15 cellular contexts compared by ENCODE assay signal in genomic region chr12:45583011-45583657, GRCh38.
DNase-seq lines count a peak whose midpoint lies in the region; ATAC-seq and TF ChIP-seq lines count a peak whose summit lies in the region.
"Had no signal": no experiment of that assay in that cellular context is flagged by ENCODE, and none has a peak within 500 bp of the region (broad histone marks: within the 10 kb centered on the region; RNA-seq: fewer than 3 reads in every experiment).

No MANE protein-coding gene starts in this region.

- no peaks in the 10 kb centered on the region for H3K79me1 ChIP-seq in H9 (ENCODE audit: insufficient read depth, low read depth, low read length, poor library complexity, severe bottlenecking)

- H3K9me3 Mint-ChIP-seq in mesothelial cell of epicardium = peaks cover 8% of the 10 kb centered on the region
- H3K9me3 Mint-ChIP-seq in H9 = peaks cover 0 to 7% of the 10 kb centered on the region in 2 experiments; a peak in 1 of 5 replicates

- H3K27me3 ChIP-seq in right cardiac atrium (ENCODE audit: control insufficient read depth, insufficient read depth) = no peaks in the 10 kb centered on the region
- no peaks in the 10 kb centered on the region for H3K27me3 ChIP-seq in right atrium auricular region
- H3K27me3 ChIP-seq in H9 (ENCODE audit: insufficient read depth, low read length) = no peaks in the 10 kb centered on the region

- ATAC-seq in right cardiac atrium (peak; percentile 14 to 57), GM21526 (IDR thresholded peaks at IDR 0.05; ENCODE audit: low FRiP score, unreplicated experiment) (no peak), omental fat pad (ENCODE audit: low FRiP score) (no peak)
- ATAC-seq: K562 had no signal

- no peak overlapping the region for H4K8ac ChIP-seq in H9 (replicated peaks; ENCODE audit: insufficient read length, low read depth, low read length)

- no peak overlapping the region for H2BK15ac ChIP-seq in H9 (ENCODE audit: low read depth, low read length)

- H4K5ac ChIP-seq in H9 (ENCODE audit: insufficient read length, low read depth, low read length) = no peak overlapping the region

- no peak overlapping the region for H3T11ph ChIP-seq in H9 (ENCODE audit: low read length)

- no peaks in the 10 kb centered on the region for H3K36me3 ChIP-seq in right atrium auricular region
- H3K36me3 ChIP-seq: prostate gland had no signal

- H3K9me3 ChIP-seq in right cardiac atrium (ENCODE audit: control insufficient read depth, low read length) (no peaks in the 10 kb centered on the region), right atrium auricular region (no peaks in the 10 kb centered on the region), H9 (ENCODE audit: control insufficient read depth, low read depth, low read length) (no peaks in the 10 kb centered on the region)
- H3K9me3 ChIP-seq: prostate gland had no signal

- H2AFZ ChIP-seq in H9 (ENCODE audit: low read length) = no peak overlapping the region

- H3K4me3 ChIP-seq in right cardiac atrium (ENCODE audit: low read length) (no peak overlapping the region), right atrium auricular region (no peak overlapping the region), cardiac fibroblast (replicated peaks in 1 of 2; ENCODE audit: low read depth in 2 of 2, low read length in 2 of 2) (no peak overlapping the region)
- H3K4me3 ChIP-seq: K562, prostate gland had no signal

- TF ChIP-seq CTCF in right atrium auricular region (IDR thresholded peaks at IDR 0.05) (no peak), cardiac fibroblast (IDR thresholded peaks at IDR 0.05; ENCODE audit: low read depth, low read length) (no peak), mesothelial cell of epicardium (IDR thresholded peaks at IDR 0.05; ENCODE audit: unreplicated experiment) (no peak), omental fat pad (IDR thresholded peaks at IDR 0.05) (no peak), H9 (conservative IDR thresholded peaks at IDR 0.05) (no peak)

- no peaks in the 10 kb centered on the region for H3K23me2 ChIP-seq in H9 (ENCODE audit: insufficient read length, low read depth, low read length, poor library complexity, severe bottlenecking)

- no peak overlapping the region for H3K4ac ChIP-seq in H9 (ENCODE audit: low read depth, low read length)

- H3K4me1 Mint-ChIP-seq in mesothelial cell of epicardium = peaks cover 16% of the 10 kb centered on the region
- no peaks in the 10 kb centered on the region for H3K4me1 Mint-ChIP-seq in H9

- H3K18ac ChIP-seq in H9 (ENCODE audit: insufficient read length, low read depth, low read length) = no peak overlapping the region

- H3K4me2 ChIP-seq in H9 (ENCODE audit: insufficient read depth, insufficient read length, low read length) = no peak overlapping the region

- H3K4me1 ChIP-seq in right cardiac atrium (ENCODE audit: control insufficient read depth, insufficient read depth, low read length) (no peaks in the 10 kb centered on the region), right atrium auricular region (no peaks in the 10 kb centered on the region), H9 (ENCODE audit: insufficient read depth, low read length) (no peaks in the 10 kb centered on the region)
- H3K4me1 ChIP-seq: prostate gland had no signal

- no peak overlapping the region for H2BK5ac ChIP-seq in H9 (ENCODE audit: insufficient read length, low read length)

- H3K9ac ChIP-seq in H9 (ENCODE audit: extremely low read depth, insufficient read length, low read length) = no peak overlapping the region

- H3K79me2 ChIP-seq in H9 (ENCODE audit: insufficient read depth, low read length) = no peaks in the 10 kb centered on the region

- no peak overlapping the region for H3K56ac ChIP-seq in H9 (ENCODE audit: insufficient read length, low read depth, low read length)

- H3K36me3 Mint-ChIP-seq in mesothelial cell of epicardium (no peaks in the 10 kb centered on the region), H9 (ENCODE audit: insufficient read depth in 1 of 3, low read depth in 3 of 3) (no peaks in the 10 kb centered on the region)

- H3K27ac ChIP-seq in right cardiac atrium (ENCODE audit: low read length) = no peak overlapping the region
- no peak overlapping the region for H3K27ac ChIP-seq in right atrium auricular region
- H3K27ac ChIP-seq in H9 (ENCODE audit: insufficient read length, low read depth, low read length) = no peak overlapping the region
- H3K27ac ChIP-seq: prostate gland had no signal

- no peak overlapping the region for H2BK12ac ChIP-seq in H9 (ENCODE audit: insufficient read length, low read depth, low read length)

- intact Hi-C loops in right cardiac atrium (cut with DNase I) = no loop called here

- H3K27me3 Mint-ChIP-seq in mesothelial cell of epicardium (ENCODE audit: low read depth) (peaks cover 19% of the 10 kb centered on the region), H9 (ENCODE audit: low read depth) (no peaks in the 10 kb centered on the region)

- H3K27ac Mint-ChIP-seq in mesothelial cell of epicardium = peak overlapping the region; percentile 8
- H3K27ac Mint-ChIP-seq in H9 = no peak overlapping the region

- no peak overlapping the region for H2BK20ac ChIP-seq in H9 (ENCODE audit: low read depth, low read length, poor library complexity, severe bottlenecking)

- WGBS in right cardiac atrium = 43% methylated on average over 8 of the region's 8 CpGs
- WGBS in H9 (ENCODE audit: extremely low coverage, insufficient read length, low lambda C conversion rate) = no CpG with 5 or more reads among the region's 8 CpGs

- H3K14ac ChIP-seq in H9 (ENCODE audit: insufficient read depth, low read length) = no peak overlapping the region

- H3K23ac ChIP-seq in H9 (ENCODE audit: insufficient read length, low read depth, low read length) = no peak overlapping the region

- no peak overlapping the region for H3K4me3 Mint-ChIP-seq in mesothelial cell of epicardium
- no peak overlapping the region for H3K4me3 Mint-ChIP-seq in H9

- peak in 2 of 3 donors; percentile 30 to 48 for DNase-seq in right cardiac atrium
- DNase-seq in right atrium auricular region (ENCODE audit: low spot score) = no peak
- peak; percentile 68 to 90 for DNase-seq in cardiac fibroblast (ENCODE audit: low read depth in 2 of 2)
- no peak for DNase-seq in mesothelial cell of epicardium (ENCODE audit: low spot score in 2 of 2, unreplicated experiment in 2 of 2)
- no peak for DNase-seq in stimulated activated CD4-positive, alpha-beta T cell treated with anti-CD3 and anti-CD28 coated beads, Interleukin-2, amount 100 ng/mL, for 24 hours
- no peak for DNase-seq in omental fat pad (ENCODE audit: low spot score)
- no peak for DNase-seq in H9
- DNase-seq: activated gamma-delta T cell treated with Interleukin-2 at 50 U/mL for 16 hours, aorta, dermis blood vessel endothelial cell, GDM1, SHP77 had no signal

- no peaks in the 10 kb centered on the region for H4K20me1 ChIP-seq in H9 (ENCODE audit: control insufficient read depth, insufficient read depth, insufficient read length)

- no peak overlapping the region for H2BK120ac ChIP-seq in H9 (ENCODE audit: low read depth, low read length, poor library complexity, severe bottlenecking)

- no peak overlapping the region for H4K91ac ChIP-seq in H9 (ENCODE audit: insufficient read length, low read depth, low read length)

- H2AK5ac ChIP-seq in H9 (ENCODE audit: insufficient read length, low read length) = no peak overlapping the region

Comparison
In these comparisons a context has a peak if more than half of its experiments do, and no peak if none do; other contexts are left out.
1. DNase-seq: peak in right cardiac atrium (2 of 3) and cardiac fibroblast (2 of 2); none in right atrium auricular region (single experiment), mesothelial cell of epicardium (0 of 2), stimulated activated CD4-positive, alpha-beta T cell treated with anti-CD3 and anti-CD28 coated beads, Interleukin-2, amount 100 ng/mL, for 24 hours (0 of 2), omental fat pad (single experiment) and H9 (single experiment).
2. ATAC-seq: peak in right cardiac atrium (2 of 2); none in GM21526 (single experiment) and omental fat pad (single experiment).